Comparison of ENCODE assay signal across 20 cellular contexts in genomic region chr11:16456366-16456765, GRCh38.
"Had no signal": no experiment of that assay in that cellular context is flagged by ENCODE, and none has a peak within 500 bp of the region (broad histone marks: within the 10 kb centered on the region; RNA-seq: fewer than 3 reads in every experiment).

No MANE protein-coding gene starts in this region.

- H3K27ac ChIP-seq: colonic mucosa, heart right ventricle, neutrophil, spleen, tibial nerve had no signal

- H3K36me3 Mint-ChIP-seq: immature natural killer cell; naive thymus-derived CD8-positive, alpha-beta T cell; stimulated activated memory B cell treated with anti-CD40 and anti-IgM and Interleukin-4, amounts not matched to agents 10 μg/mL and 1 μg/mL and 100 μg/mL, for 72 hours had no signal

- H3K9me3 ChIP-seq: colonic mucosa, heart right ventricle, neutrophil, spleen, tibial nerve had no signal

- H3K36me3 ChIP-seq: colonic mucosa, neutrophil, spleen, tibial nerve had no signal

- H3K27me3 ChIP-seq: colonic mucosa, heart right ventricle, neutrophil, spleen, tibial nerve had no signal

- ATAC-seq: heart right ventricle; left cardiac atrium; left ventricle myocardium superior; naive thymus-derived CD8-positive, alpha-beta T cell; sciatic nerve; stimulated activated memory B cell treated with anti-CD40 and anti-IgM and Interleukin-4, amounts not matched to agents 10 μg/mL and 1 μg/mL and 100 μg/mL, for 72 hours had no signal

- H3K4me1 Mint-ChIP-seq: immature natural killer cell; naive thymus-derived CD8-positive, alpha-beta T cell; stimulated activated memory B cell treated with anti-CD40 and anti-IgM and Interleukin-4, amounts not matched to agents 10 μg/mL and 1 μg/mL and 100 μg/mL, for 72 hours had no signal

- DNase-seq: cerebellar nuclear complex; colonic mucosa; dermis blood vessel endothelial cell; heart right ventricle; immature natural killer cell; left cardiac atrium; left ventricle myocardium superior; naive thymus-derived CD8-positive, alpha-beta T cell; spleen; stimulated activated CD4-positive, alpha-beta T cell treated with anti-CD3 and anti-CD28 coated beads, Interleukin-15, amount 100 ng/mL, for 24 hours; stimulated activated CD4-positive, alpha-beta T cell treated with anti-CD3 and anti-CD28 coated beads, Interleukin-1b, Interleukin-23, amount 100 ng/mL, for 48 hours; stimulated activated CD4-positive, alpha-beta T cell treated with anti-CD3 and anti-CD28 coated beads, Interleukin-4, amount 100 ng/mL, for 24 hours had no signal

- H3K4me3 ChIP-seq: colonic mucosa, heart right ventricle, lung, spleen, tibial nerve had no signal

- H3K27ac Mint-ChIP-seq: immature natural killer cell; naive thymus-derived CD8-positive, alpha-beta T cell; stimulated activated memory B cell treated with anti-CD40 and anti-IgM and Interleukin-4, amounts not matched to agents 10 μg/mL and 1 μg/mL and 100 μg/mL, for 72 hours; stimulated activated naive CD8-positive, alpha-beta T cell treated with anti-CD3 and anti-CD28 coated beads, Interleukin-15, Interleukin-2, amounts not matched to agents 100 ng/mL and 50 ng/mL, for 24 hours had no signal

- H3K4me1 ChIP-seq: colonic mucosa, spleen, tibial nerve had no signal

- H3K9me3 Mint-ChIP-seq: stimulated activated naive CD8-positive, alpha-beta T cell treated with anti-CD3 and anti-CD28 coated beads, Interleukin-15, Interleukin-2, amounts not matched to agents 100 ng/mL and 50 ng/mL, for 24 hours had no signal

- H3K27me3 Mint-ChIP-seq: naive thymus-derived CD8-positive, alpha-beta T cell; stimulated activated memory B cell treated with anti-CD40 and anti-IgM and Interleukin-4, amounts not matched to agents 10 μg/mL and 1 μg/mL and 100 μg/mL, for 72 hours; stimulated activated naive CD8-positive, alpha-beta T cell treated with anti-CD3 and anti-CD28 coated beads, Interleukin-15, Interleukin-2, amounts not matched to agents 100 ng/mL and 50 ng/mL, for 24 hours had no signal

- H3K4me3 Mint-ChIP-seq: immature natural killer cell; naive thymus-derived CD8-positive, alpha-beta T cell; stimulated activated memory B cell treated with anti-CD40 and anti-IgM and Interleukin-4, amounts not matched to agents 10 μg/mL and 1 μg/mL and 100 μg/mL, for 72 hours; stimulated activated naive CD8-positive, alpha-beta T cell treated with anti-CD3 and anti-CD28 coated beads, Interleukin-15, Interleukin-2, amounts not matched to agents 100 ng/mL and 50 ng/mL, for 24 hours had no signal

- FAIRE-seq: frontal cortex, keratinocyte had no signal
